8 cellular contexts compared by ENCODE assay signal in genomic region chr1:121020350-121021236, GRCh38.
DNase-seq lines count a peak whose midpoint lies in the region; ATAC-seq and TF ChIP-seq lines count a peak whose summit lies in the region.
"Not testable (repeated sequence)": the region's sequence is repeated elsewhere in the genome, so short reads cannot be mapped to it uniquely, and the experiment has no call there.

No MANE protein-coding gene starts in this region.

- not testable (repeated sequence) for H4K5ac ChIP-seq in mesendoderm (ENCODE audit: low read length)

- not testable (repeated sequence) for H3K79me2 ChIP-seq in mesendoderm (ENCODE audit: control insufficient read depth, insufficient read depth, low read length)

- not testable (repeated sequence) for H3K79me1 ChIP-seq in mesendoderm (ENCODE audit: low read length)

- not testable (repeated sequence) for TF ChIP-seq POLR2A in body of pancreas (IDR thresholded peaks at IDR 0.05); gastroesophageal sphincter (IDR thresholded peaks at IDR 0.05)

- not testable (repeated sequence) for H2BK5ac ChIP-seq in mesendoderm (ENCODE audit: low read length)

- H3K9ac ChIP-seq in mesendoderm (ENCODE audit: low read length): not testable (repeated sequence)

- not testable (repeated sequence) for H2AK5ac ChIP-seq in mesendoderm (ENCODE audit: low read length)

- H3K27ac Mint-ChIP-seq in activated B cell treated with CpG ODN at 0.5 μM for 24 hours: peak overlapping the region; percentile 63

- H3K4me3 Mint-ChIP-seq in activated B cell treated with CpG ODN at 0.5 μM for 24 hours: peak overlapping the region; percentile 15

- not testable (repeated sequence) for H3K4me2 ChIP-seq in mesendoderm (ENCODE audit: low read length)

- not testable (repeated sequence) for H3K27ac ChIP-seq in body of pancreas; mesendoderm (ENCODE audit: low read depth, low read length)
- peak overlapping the region in 1 of 4 donors; percentile 13 for H3K27ac ChIP-seq in gastroesophageal sphincter

- not testable (repeated sequence) for H3K36me3 Mint-ChIP-seq in activated B cell treated with CpG ODN at 0.5 μM for 24 hours (ENCODE audit: low read depth)

- not testable (repeated sequence) for TF ChIP-seq CTCF in AG04449 (IDR thresholded peaks at IDR 0.05; ENCODE audit: insufficient read depth, low read length, missing control alignments); activated B cell treated with CpG ODN at 0.5 μM for 24 hours (IDR thresholded peaks at IDR 0.05); body of pancreas (IDR thresholded peaks at IDR 0.05); gastroesophageal sphincter (IDR thresholded peaks at IDR 0.05)

- H3K27me3 Mint-ChIP-seq in activated B cell treated with CpG ODN at 0.5 μM for 24 hours: not testable (repeated sequence)

- H3K56ac ChIP-seq in mesendoderm (ENCODE audit: low read length): peak overlapping the region; percentile 42

- H3K23ac ChIP-seq in mesendoderm (ENCODE audit: low read length): not testable (repeated sequence)

- ATAC-seq in HG03432 (IDR thresholded peaks at IDR 0.05; ENCODE audit: unreplicated experiment) (peak; percentile 45), activated B cell treated with CpG ODN at 0.5 μM for 24 hours (ENCODE audit: low read depth) (peak; percentile 35), body of pancreas (peak; percentile 62), gastroesophageal sphincter (peak; percentile 83)

- H3K4ac ChIP-seq in mesendoderm (ENCODE audit: low read depth, low read length): not testable (repeated sequence)

- CTCF ChIA-PET in AG04449 (lab: Yijun Ruan, JAX); activated B cell treated with CpG ODN at 0.5 μM for 24 hours (lab: Charles Lee): not testable (repeated sequence)

- not testable (repeated sequence) for H4K8ac ChIP-seq in mesendoderm (ENCODE audit: low read depth, low read length)

- not testable (repeated sequence) for H3K9me3 ChIP-seq in body of pancreas, gastroesophageal sphincter

- H2BK15ac ChIP-seq in mesendoderm (replicated peaks; ENCODE audit: low read depth): not testable (repeated sequence)

- not testable (repeated sequence) for H2BK120ac ChIP-seq in mesendoderm (ENCODE audit: low read depth, low read length)

- not testable (repeated sequence) for H3K9me3 Mint-ChIP-seq in activated B cell treated with CpG ODN at 0.5 μM for 24 hours

- not testable (repeated sequence) for DNase-seq in AG04449 (ENCODE audit: low read depth, low spot score); activated B cell treated with CpG ODN at 0.5 μM for 24 hours
- peak; percentile 19 for DNase-seq in NOMO-1 treated with DMSO at 0.1 percent for 48 hours (lab: John Stamatoyannopoulos, UW; ENCODE audit: unreplicated experiment)
- DNase-seq in body of pancreas: peak in 2 of 4 donors; percentile 21 to 25
- peak; percentile 70 for DNase-seq in mesendoderm
- DNase-seq in stimulated activated CD4-positive, alpha-beta T cell treated with anti-CD3 and anti-CD28 coated beads, Interleukin-15, amount 100 ng/mL, for 24 hours: peak; percentile 62

- not testable (repeated sequence) for H3K36me3 ChIP-seq in body of pancreas (replicated peaks in 1 of 2; ENCODE audit: insufficient read depth in 1 of 2, low read depth in 2 of 2); gastroesophageal sphincter; mesendoderm (ENCODE audit: control insufficient read depth, insufficient read depth, low read length)

- H3K4me1 Mint-ChIP-seq in activated B cell treated with CpG ODN at 0.5 μM for 24 hours: not testable (repeated sequence)

- peak overlapping the region; percentile 42 for H3K4me3 ChIP-seq in AG04449 (ENCODE audit: low read depth, low read length)
- H3K4me3 ChIP-seq in body of pancreas; mesendoderm (ENCODE audit: low read length): not testable (repeated sequence)
- H3K4me3 ChIP-seq in gastroesophageal sphincter: peak overlapping the region; percentile 27 to 45

- POLR2A ChIA-PET in AG04449 (lab: Yijun Ruan, JAX); activated B cell treated with CpG ODN at 0.5 μM for 24 hours (lab: Charles Lee): not testable (repeated sequence)

- H3K4me1 ChIP-seq in body of pancreas; gastroesophageal sphincter; mesendoderm (ENCODE audit: control insufficient read depth, low read depth, low read length): not testable (repeated sequence)

- WGBS in body of pancreas, 2 donors: 31% methylated on average over 27 of the region's 37 CpGs
- 1 to 3% methylated on average over 9 to 20 of the region's 37 CpGs for WGBS in gastroesophageal sphincter (ENCODE audit: low coverage in 1 of 2), 2 donors
- WGBS in mesendoderm (ENCODE audit: extremely low coverage, insufficient coverage, low lambda C conversion rate): no CpG with 5 or more reads among the region's 37 CpGs

- not testable (repeated sequence) for H3K18ac ChIP-seq in mesendoderm (ENCODE audit: low read length)

- TF ChIP-seq EP300 in gastroesophageal sphincter (IDR thresholded peaks at IDR 0.05): not testable (repeated sequence)

- intact Hi-C loops in activated B cell treated with CpG ODN at 0.5 μM for 24 hours (cut with micrococcal nuclease); body of pancreas (cut with DNase I): not testable (repeated sequence)

- H3K27me3 ChIP-seq in body of pancreas; gastroesophageal sphincter; mesendoderm (ENCODE audit: insufficient read depth, low read length, poor library complexity): not testable (repeated sequence)
